1 cellular context compared by ENCODE assay signal in genomic region chrX:39654952-39655351, GRCh38.
TF ChIP-seq lines count a peak whose summit lies in the region.

No MANE protein-coding gene starts in this region.

TF ChIP-seq in WTC11, 78 proteins besides CTCF, POLR2A, EP300 and RAD21 (continued from another document):
- no peak for TF ChIP-seq JUN (CRISPR knock-in tag; IDR thresholded peaks at IDR 0.05)
- no peak for TF ChIP-seq USF1 (CRISPR knock-in tag; IDR thresholded peaks at IDR 0.05)
